7 cellular contexts compared by ENCODE assay signal in genomic region chr1:13976485-13976884, GRCh38.
"Had no signal": no experiment of that assay in that cellular context is flagged by ENCODE, and none has a peak within 500 bp of the region (broad histone marks: within the 10 kb centered on the region; RNA-seq: fewer than 3 reads in every experiment).

No MANE protein-coding gene starts in this region.

- H2AFZ ChIP-seq: GM23338 had no signal

- H3K4me2 ChIP-seq: GM23338 had no signal

- H3K27ac ChIP-seq: HL-60 had no signal

- H3K4me3 Mint-ChIP-seq: GM23338, H9, IgD-negative memory B cell had no signal

- H3K27ac Mint-ChIP-seq: GM23338, H9, IgD-negative memory B cell had no signal

- DNase-seq: H9, HCEC 1CT, KBM-7 had no signal

- H3K4me1 Mint-ChIP-seq: GM23338, H9, IgD-negative memory B cell had no signal

- H3K4me3 ChIP-seq: GM23338 had no signal

- ATAC-seq: GM23338, HepG2 had no signal
